ENCODE assay signal across 15 cellular contexts in genomic region chr6:157005940-157006339, GRCh38.
DNase-seq lines count a peak whose midpoint lies in the region; ATAC-seq, FAIRE-seq and TF ChIP-seq lines count a peak whose summit lies in the region.
"Had no signal": no experiment of that assay in that cellular context is flagged by ENCODE, and none has a peak within 500 bp of the region (broad histone marks: within the 10 kb centered on the region; RNA-seq: fewer than 3 reads in every experiment).

No MANE protein-coding gene starts in this region.

- peak overlapping the region; percentile 2; the same call in 1 of the 2 replicates for H3K4me2 ChIP-seq in K562 (ENCODE audit: insufficient read depth, low read length)

- intact Hi-C loops in K562 (cut with micrococcal nuclease): no loop called here

- H4K20me1 ChIP-seq in K562 (replicated peaks; ENCODE audit: control insufficient read depth, insufficient read depth, low read length): no peaks in the 10 kb centered on the region

- peaks cover 13% of the 10 kb centered on the region for H3K36me3 Mint-ChIP-seq in CD4-positive, CD25-positive, alpha-beta regulatory T cell
- peaks cover 42% of the 10 kb centered on the region for H3K36me3 Mint-ChIP-seq in nephron progenitor cell (ENCODE audit: low read depth)

- no peak overlapping the region for H2AFZ ChIP-seq in K562 (ENCODE audit: low read depth, low read length)

- H3K9me1 ChIP-seq in K562 (ENCODE audit: control insufficient read depth, insufficient read depth, low read length): no peaks in the 10 kb centered on the region

- 15% methylated on average over 2 of the region's 2 CpGs for WGBS in K562 (ENCODE audit: insufficient coverage, low coverage, missing lambda C conversion rate)

- peaks cover 0 to 1% (median 0%) of the 10 kb centered on the region in 7 donors for H3K9me3 Mint-ChIP-seq in CD4-positive, CD25-positive, alpha-beta regulatory T cell
- peaks cover 9% of the 10 kb centered on the region for H3K9me3 Mint-ChIP-seq in nephron progenitor cell

- no peaks in the 10 kb centered on the region for H3K4me1 ChIP-seq in CD4-positive, CD25-positive, alpha-beta regulatory T cell (ENCODE audit: control insufficient read depth, insufficient read depth, low read length, poor library complexity, severe bottlenecking)
- H3K4me1 ChIP-seq in HEK293 (ENCODE audit: control insufficient read depth, insufficient read depth, low read length) (no peaks in the 10 kb centered on the region), K562 (replicated peaks in 1 of 2; ENCODE audit: control insufficient read depth in 2 of 2, insufficient read depth in 2 of 2, low read length in 2 of 2) (peaks cover 3 to 6% of the 10 kb centered on the region in 2 experiments; a peak in 3 of 5 replicates)

- peaks cover 41 to 73% (median 60%) of the 10 kb centered on the region in 4 donors for H3K4me1 Mint-ChIP-seq in CD4-positive, CD25-positive, alpha-beta regulatory T cell
- peaks cover 15% of the 10 kb centered on the region for H3K4me1 Mint-ChIP-seq in nephron progenitor cell

- H3K27ac ChIP-seq in CD4-positive, CD25-positive, alpha-beta regulatory T cell (ENCODE audit: insufficient read depth, low read length, poor library complexity, severe bottlenecking): no peak overlapping the region
- no peak overlapping the region for H3K27ac ChIP-seq in HEK293 (ENCODE audit: extremely low read depth, low read depth, low read length)
- no peak overlapping the region for H3K27ac ChIP-seq in K562 (ENCODE audit: extremely low read depth, low read depth, low read length)
- H3K27ac ChIP-seq: RWPE1 had no signal

- H3K4me3 Mint-ChIP-seq in CD4-positive, CD25-positive, alpha-beta regulatory T cell: no peak overlapping the region
- H3K4me3 Mint-ChIP-seq in nephron progenitor cell: no peak overlapping the region

- no peaks in the 10 kb centered on the region for H3K27me3 ChIP-seq in CD4-positive, CD25-positive, alpha-beta regulatory T cell (ENCODE audit: control insufficient read depth, insufficient read depth, low read length)
- H3K27me3 ChIP-seq in K562 (ENCODE audit: control insufficient read depth in 2 of 2, insufficient read depth in 2 of 2, low read length in 2 of 2): no peaks in the 10 kb centered on the region

- TF ChIP-seq RAD21 in K562 (CRISPR knock-in tag; conservative IDR thresholded peaks at IDR 0.05 in 1 of 2, IDR thresholded peaks at IDR 0.05 in 1 of 2): no peak

- no peaks in the 10 kb centered on the region for H3K27me3 Mint-ChIP-seq in CD4-positive, CD25-positive, alpha-beta regulatory T cell
- no peaks in the 10 kb centered on the region for H3K27me3 Mint-ChIP-seq in nephron progenitor cell (ENCODE audit: low read depth, poor library complexity)

- peaks cover 43% of the 10 kb centered on the region; the same call in 2 of the 3 replicates for H3K79me2 ChIP-seq in K562 (ENCODE audit: control insufficient read depth, insufficient read depth, low read length)

- H3K9ac ChIP-seq in K562 (ENCODE audit: insufficient read depth in 1 of 2, low read depth in 2 of 2, low read length in 2 of 2): no peak overlapping the region

- TF ChIP-seq POLR2A in K562 (conservative IDR thresholded peaks at IDR 0.05): no peak

- peak overlapping the region in 2 of 3 donors; percentile 1 to 92 for H3K27ac Mint-ChIP-seq in CD4-positive, CD25-positive, alpha-beta regulatory T cell
- H3K27ac Mint-ChIP-seq in nephron progenitor cell: peak overlapping the region; percentile 34

- CTCF ChIA-PET in HEK293 (lab: Yijun Ruan, JAX): interaction anchor here (0.7 to 1.6 kb wide), 3 partner anchors 9 to 1678 kb away, joined by 3 to 5 read pairs (median 3); no protein-coding TSS in a partner anchor
- CTCF ChIA-PET in K562 (lab: Yijun Ruan, JAX; ENCODE audit: low intra/inter-chr PET ratio): no interaction called here

- ATAC-seq in CD4-positive, CD25-positive, alpha-beta regulatory T cell (ENCODE audit: low read depth in 2 of 2): no peak
- ATAC-seq in K562 (peak; percentile 30; the same call in 2 of the 3 replicates), HG03378 (IDR thresholded peaks at IDR 0.05; ENCODE audit: unreplicated experiment) (no peak), HG03460 (IDR thresholded peaks at IDR 0.05; ENCODE audit: unreplicated experiment) (no peak)
- ATAC-seq: PC-3 had no signal

- H3K9me3 ChIP-seq in CD4-positive, CD25-positive, alpha-beta regulatory T cell (ENCODE audit: control insufficient read depth in 2 of 2, low read length in 2 of 2): no peaks in the 10 kb centered on the region
- no peaks in the 10 kb centered on the region for H3K9me3 ChIP-seq in HEK293 (ENCODE audit: control insufficient read depth, insufficient read depth, low read depth, low read length)
- no peaks in the 10 kb centered on the region for H3K9me3 ChIP-seq in K562 (replicated peaks; ENCODE audit: control insufficient read depth, insufficient read depth, low read depth, low read length)
- H3K9me3 ChIP-seq: HAP-1 had no signal

- FAIRE-seq in K562 (lab: Jason Lieb, UNC): no peak

- TF ChIP-seq CTCF in HEK293 (tag by site-specific recombination; IDR thresholded peaks at IDR 0.05) (no peak), K562 (IDR thresholded peaks at IDR 0.05 in 2 of 3, conservative IDR thresholded peaks at IDR 0.05 in 1 of 3; ENCODE audit: insufficient read depth in 2 of 3, low read depth in 1 of 3, low read length in 3 of 3) (no peak), nephron progenitor cell (IDR thresholded peaks at IDR 0.05) (no peak)

- POLR2A ChIA-PET in HEK293 (lab: Yijun Ruan, JAX) (interaction anchor here (1.5 kb wide), 1 partner anchor 16 kb away, joined by 4 read pairs; no protein-coding TSS in a partner anchor), K562 (lab: Yijun Ruan, JAX) (interaction anchor here (0.7 to 2.2 kb wide), 2 partner anchors 13 to 14 kb away, joined by 3 to 6 read pairs; no protein-coding TSS in a partner anchor)

- no peaks in the 10 kb centered on the region for H3K36me3 ChIP-seq in CD4-positive, CD25-positive, alpha-beta regulatory T cell (ENCODE audit: control insufficient read depth, insufficient read depth, low read length)
- H3K36me3 ChIP-seq in HEK293 (ENCODE audit: control insufficient read depth in 2 of 2, insufficient read depth in 1 of 2, low read length in 2 of 2) (no peaks in the 10 kb centered on the region), K562 (ENCODE audit: control insufficient read depth, insufficient read depth, low read length) (no peaks in the 10 kb centered on the region)
- H3K36me3 ChIP-seq: HAP-1 had no signal

- H3K4me3 ChIP-seq in CD4-positive, CD25-positive, alpha-beta regulatory T cell (ENCODE audit: low read depth, low read length): no peak overlapping the region
- H3K4me3 ChIP-seq in HEK293 (ENCODE audit: low read depth, low read length): no peak overlapping the region
- H3K4me3 ChIP-seq in K562: no peak overlapping the region
- H3K4me3 ChIP-seq: HAP-1 had no signal

- in situ Hi-C loops in K562 (cut with MboI): no loop called here

- TF ChIP-seq EP300 in K562 (IDR thresholded peaks at IDR 0.05; ENCODE audit: low read length): no peak

- no peak for DNase-seq in CD4-positive, CD25-positive, alpha-beta regulatory T cell
- no peak for DNase-seq in K562 (ENCODE audit: extremely low read depth in 1 of 4, low spot score in 3 of 4)
- DNase-seq in nephron progenitor cell: no peak
- DNase-seq in hepatic stellate cell (ENCODE audit: low spot score): no peak
- DNase-seq: C1 segment of cervical spinal cord, DND-41, NCI-H1417 treated with DMSO at 0.1 percent for 48 hours, NCI-H187 treated with DMSO at 0.1 percent for 48 hours, PC-3, SIG-M5 had no signal

- BruUV-seq in K562 (replicated peaks; lab: Mats Ljungman, UMichigan): no TSS peak

TF ChIP-seq in HEK293, 187 proteins besides CTCF, POLR2A, EP300 and RAD21:
- peak; percentile 19; the same call in 1 of the 2 replicates for TF ChIP-seq ZNF341 (tag by site-specific recombination; IDR thresholded peaks at IDR 0.05; ENCODE audit: low read depth)
- TF ChIP-seq ZXDB (tag by site-specific recombination; IDR thresholded peaks at IDR 0.05): no peak

TF ChIP-seq in K562, 482 proteins besides CTCF, POLR2A, EP300 and RAD21:
- no peak for TF ChIP-seq NFATC3 (IDR thresholded peaks at IDR 0.05)
- no peak for TF ChIP-seq ZNF174 (CRISPR knock-in tag; IDR thresholded peaks at IDR 0.05)
- peak; percentile 30; the same call in 1 of the 2 replicates for TF ChIP-seq DPF2 (IDR thresholded peaks at IDR 0.05)
- 0 out of 2 replicates have a peak, but pooled peaks have one; percentile 19 for TF ChIP-seq VEZF1 (CRISPR knock-in tag; IDR thresholded peaks at IDR 0.05)
- no peak for TF ChIP-seq TFAM (CRISPR knock-in tag; conservative IDR thresholded peaks at IDR 0.05)
- no peak for TF ChIP-seq ESRRB (CRISPR knock-in tag; IDR thresholded peaks at IDR 0.05; ENCODE audit: borderline replicate concordance)
- TF ChIP-seq USF1 (CRISPR knock-in tag; IDR thresholded peaks at IDR 0.05): no peak
- TF ChIP-seq KDM1A (IDR thresholded peaks at IDR 0.05): no peak
- no peak for TF ChIP-seq DEAF1 (CRISPR knock-in tag; IDR thresholded peaks at IDR 0.05)
